ENCODE assay signal across 8 cellular contexts in the genomic region with DNA sequence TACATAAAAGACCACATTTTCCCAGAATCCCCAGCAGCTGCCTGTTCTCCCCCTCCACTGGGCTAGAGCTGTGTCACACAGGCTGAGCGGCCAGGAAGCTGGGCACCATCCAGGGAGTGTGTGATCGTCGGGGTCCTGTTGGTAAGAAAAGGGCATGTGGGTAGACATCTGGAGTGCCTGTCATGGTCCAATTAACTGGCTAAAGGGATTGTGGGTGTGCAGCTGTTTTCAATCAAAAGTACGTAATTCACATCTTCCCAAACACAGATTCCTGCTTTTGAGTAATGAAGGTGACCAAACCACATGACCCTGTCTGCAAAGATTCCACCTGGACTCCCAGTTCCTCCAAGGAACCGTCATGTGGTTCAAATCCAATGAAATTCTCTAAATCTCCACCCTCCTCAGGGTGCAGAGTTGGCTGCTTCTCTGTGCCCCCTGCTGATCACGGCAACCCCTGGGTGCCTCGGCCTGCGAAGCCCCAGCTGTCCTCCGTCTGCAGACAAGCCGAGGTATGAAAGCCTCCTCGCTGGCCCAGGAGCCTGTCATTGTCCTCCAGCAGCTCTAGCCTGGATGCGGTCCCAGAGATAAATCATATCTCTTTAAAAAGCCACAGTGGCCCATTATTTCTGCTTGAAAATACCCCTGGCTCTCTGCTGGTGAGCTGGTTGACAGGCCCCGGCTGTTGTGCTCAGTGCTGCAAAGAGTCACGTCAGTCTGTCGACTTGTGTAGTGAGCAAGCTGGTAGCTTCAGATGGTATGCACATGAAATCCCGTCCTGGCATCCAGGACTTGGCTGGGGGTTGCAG.
DNase-seq lines count a peak whose midpoint lies in the region; ATAC-seq and TF ChIP-seq lines count a peak whose summit lies in the region.
"Not testable (repeated sequence)": the region's sequence is repeated elsewhere in the genome, so short reads cannot be mapped to it uniquely, and the experiment has no call there.

No MANE protein-coding gene starts in this region.

- H3K4me1 ChIP-seq in smooth muscle cell (ENCODE audit: low read depth): not testable (repeated sequence)

- H3K27me3 ChIP-seq in smooth muscle cell (ENCODE audit: low read depth): not testable (repeated sequence)

- WGBS in smooth muscle cell (ENCODE audit: low lambda C conversion rate): 43% methylated on average over 16 of the region's 16 CpGs

- not testable (repeated sequence) for H3K9me3 ChIP-seq in smooth muscle cell (replicated peaks; ENCODE audit: low read depth)

- H3K4me2 ChIP-seq in smooth muscle cell: peak overlapping the region; percentile 16

- not testable (repeated sequence) for H4K20me1 ChIP-seq in smooth muscle cell (ENCODE audit: low read depth)

- H3K9ac ChIP-seq in smooth muscle cell (ENCODE audit: low read depth): not testable (repeated sequence)

- H2AFZ ChIP-seq in smooth muscle cell (ENCODE audit: low read depth): not testable (repeated sequence)

- H3K36me3 ChIP-seq in smooth muscle cell (ENCODE audit: low read depth): not testable (repeated sequence)

- ATAC-seq in Right ventricle myocardium superior (ENCODE audit: poor library complexity): peak; percentile 62

- peak; percentile 95 for DNase-seq in AG10803 (ENCODE audit: low read depth)
- peak; percentile 23 for DNase-seq in GM03348 (ENCODE audit: low spot score)
- peak; percentile 94 for DNase-seq in NCI-H1694 (lab: John Stamatoyannopoulos, UW)
- peak; percentile 66 for DNase-seq in SK-N-DZ (ENCODE audit: low spot score)
- peak; percentile 56 for DNase-seq in cerebellar cortex (ENCODE audit: low spot score)
- DNase-seq in Right ventricle myocardium superior; smooth muscle cell (lab: John Stamatoyannopoulos, UW; ENCODE audit: unreplicated experiment): not testable (repeated sequence)
- peak; percentile 4 for DNase-seq in myocyte (ENCODE audit: low read depth)

- intact Hi-C loops in Right ventricle myocardium superior (cut with DNase I): not testable (repeated sequence)

- not testable (repeated sequence) for H3F3A ChIP-seq in smooth muscle cell (ENCODE audit: low read depth)

- not testable (repeated sequence) for H3K4me3 ChIP-seq in AG10803 (ENCODE audit: low read length); smooth muscle cell

- H3K27ac ChIP-seq in smooth muscle cell (ENCODE audit: low read depth): peak overlapping the region; percentile 73

- H3K79me2 ChIP-seq in smooth muscle cell (ENCODE audit: low read depth): not testable (repeated sequence)

- TF ChIP-seq CTCF in AG10803 (conservative IDR thresholded peaks at IDR 0.05; ENCODE audit: low read length); smooth muscle cell (IDR thresholded peaks at IDR 0.05; ENCODE audit: borderline replicate concordance, insufficient read depth, poor library complexity, severe bottlenecking): not testable (repeated sequence)
